In genomic region chr13:80084086-80084676, GRCh38 we compare ENCODE assay signal across 7 cellular contexts.
DNase-seq lines count a peak whose midpoint lies in the region; ATAC-seq and TF ChIP-seq lines count a peak whose summit lies in the region.

No MANE protein-coding gene starts in this region.

- no peaks in the 10 kb centered on the region for H3K36me3 Mint-ChIP-seq in activated T-helper 17 cell treated with anti-CD3 and anti-CD28 coated beads, Interleukin-2, amount 50 U/mL, for 72 hours (ENCODE audit: low read depth)

- H3K27ac Mint-ChIP-seq in activated T-helper 17 cell treated with anti-CD3 and anti-CD28 coated beads, Interleukin-2, amount 50 U/mL, for 72 hours = no peak overlapping the region

- peak overlapping the region; percentile 83 for H3K27ac ChIP-seq in RWPE2 (ENCODE audit: poor library complexity, severe bottlenecking)

- no peak overlapping the region for H3K4me3 Mint-ChIP-seq in activated T-helper 17 cell treated with anti-CD3 and anti-CD28 coated beads, Interleukin-2, amount 50 U/mL, for 72 hours

- TF ChIP-seq CTCF in RWPE2 (IDR thresholded peaks at IDR 0.05; ENCODE audit: poor library complexity, severe bottlenecking) = no peak

- H3K36me3 ChIP-seq in RWPE2 (ENCODE audit: low read depth) = no peaks in the 10 kb centered on the region

- no peak for ATAC-seq in RWPE2 (ENCODE audit: low read depth)
- ATAC-seq in activated T-helper 17 cell treated with anti-CD3 and anti-CD28 coated beads, Interleukin-2, amount 50 U/mL, for 72 hours (replicated peaks) = no peak
- no peak for ATAC-seq in GM21786 (IDR thresholded peaks at IDR 0.05; ENCODE audit: unreplicated experiment)

- H3K9me3 Mint-ChIP-seq in activated T-helper 17 cell treated with anti-CD3 and anti-CD28 coated beads, Interleukin-2, amount 50 U/mL, for 72 hours = no peaks in the 10 kb centered on the region

- H3K4me3 ChIP-seq in RWPE2 (ENCODE audit: severe bottlenecking) = no peak overlapping the region

- no peaks in the 10 kb centered on the region for H3K27me3 ChIP-seq in RWPE2 (ENCODE audit: insufficient read depth, poor library complexity, severe bottlenecking)

- H3K9me3 ChIP-seq in RWPE2 (ENCODE audit: severe bottlenecking) = no peaks in the 10 kb centered on the region

- no peaks in the 10 kb centered on the region for H3K27me3 Mint-ChIP-seq in activated T-helper 17 cell treated with anti-CD3 and anti-CD28 coated beads, Interleukin-2, amount 50 U/mL, for 72 hours

- H3K4me1 ChIP-seq in RWPE2 (ENCODE audit: insufficient read depth, poor library complexity, severe bottlenecking) = peaks cover 42% of the 10 kb centered on the region

- H3K4me1 Mint-ChIP-seq in activated T-helper 17 cell treated with anti-CD3 and anti-CD28 coated beads, Interleukin-2, amount 50 U/mL, for 72 hours = no peaks in the 10 kb centered on the region

- peak; percentile 61 for DNase-seq in HT-29 (ENCODE audit: low spot score)
- DNase-seq in RWPE2 (ENCODE audit: low spot score) = no peak
- peak; percentile 13 for DNase-seq in globus pallidus (ENCODE audit: low spot score)
- peak; percentile 95 for DNase-seq in stromal cell of bone marrow (ENCODE audit: low read depth)
- no peak for DNase-seq in effector CD8-positive, alpha-beta T cell (lab: John Stamatoyannopoulos, UW)

Comparison
In these comparisons a context has a peak if more than half of its experiments do, and no peak if none do; other contexts are left out.
1. DNase-seq: peak in HT-29 (single experiment), globus pallidus (single experiment) and stromal cell of bone marrow (single experiment); none in RWPE2 (single experiment) and effector CD8-positive, alpha-beta T cell (single experiment).